In the genomic region with DNA sequence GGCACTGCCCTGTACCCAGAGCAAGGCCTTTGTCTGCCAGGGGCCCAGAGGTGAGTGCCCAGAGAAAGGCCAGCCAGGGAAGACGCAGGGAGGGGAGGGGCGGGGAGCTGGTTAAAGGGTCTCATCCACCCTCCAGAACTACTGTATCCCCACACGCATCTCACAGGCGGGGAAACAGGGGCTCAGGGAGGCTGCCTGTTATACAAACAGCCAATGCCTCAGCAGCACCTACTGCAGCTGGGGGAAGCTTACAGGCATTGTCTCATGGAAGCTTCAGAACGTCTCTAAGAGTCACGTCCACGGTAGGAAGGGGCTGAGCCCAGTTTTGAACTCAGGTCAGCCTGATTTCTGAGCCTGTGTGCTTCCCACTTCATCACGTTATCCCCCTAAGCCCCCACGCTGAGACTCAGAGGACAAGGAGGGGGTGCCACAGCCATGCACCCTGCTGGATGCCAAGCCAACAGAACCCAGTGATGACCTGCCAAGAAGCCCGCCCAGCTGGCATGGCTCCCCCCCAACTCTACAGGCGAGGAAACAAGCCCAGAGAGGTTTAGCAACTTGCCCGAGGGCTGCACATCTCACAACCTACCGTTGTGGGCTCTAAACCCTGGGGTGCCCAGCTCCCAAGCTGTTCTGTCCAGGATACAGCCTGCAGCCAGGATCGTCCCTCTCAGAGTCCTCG, we compare ENCODE assay signal across 10 cellular contexts.
DNase-seq lines count a peak whose midpoint lies in the region; ATAC-seq and TF ChIP-seq lines count a peak whose summit lies in the region.
"Had no signal": no experiment of that assay in that cellular context is flagged by ENCODE, and none has a peak within 500 bp of the region (broad histone marks: within the 10 kb centered on the region; RNA-seq: fewer than 3 reads in every experiment).

No MANE protein-coding gene starts in this region.

- peaks cover 83% of the 10 kb centered on the region for H3K4me1 Mint-ChIP-seq in stimulated activated memory B cell treated with anti-CD40 and anti-IgM and Interleukin-4, amounts not matched to agents 10 μg/mL and 1 μg/mL and 100 μg/mL, for 72 hours

- peaks cover 21% of the 10 kb centered on the region for H3K36me3 Mint-ChIP-seq in stimulated activated memory B cell treated with anti-CD40 and anti-IgM and Interleukin-4, amounts not matched to agents 10 μg/mL and 1 μg/mL and 100 μg/mL, for 72 hours

- no peak for ATAC-seq in stimulated activated memory B cell treated with anti-CD40 and anti-IgM and Interleukin-4, amounts not matched to agents 10 μg/mL and 1 μg/mL and 100 μg/mL, for 72 hours

- in situ Hi-C loops in astrocyte of the spinal cord (cut with HindIII; ENCODE audit: low sequenced_read_pairs) = no loop called here

- no peak for TF ChIP-seq CTCF in astrocyte of the spinal cord (IDR thresholded peaks at IDR 0.05; ENCODE audit: low read depth, low read length)

- H3K27ac ChIP-seq in iPS-20b (ENCODE audit: low read length) = no peak overlapping the region

- peak overlapping the region; percentile 40 for H3K4me3 Mint-ChIP-seq in stimulated activated memory B cell treated with anti-CD40 and anti-IgM and Interleukin-4, amounts not matched to agents 10 μg/mL and 1 μg/mL and 100 μg/mL, for 72 hours

- no peaks in the 10 kb centered on the region for H3K27me3 Mint-ChIP-seq in stimulated activated memory B cell treated with anti-CD40 and anti-IgM and Interleukin-4, amounts not matched to agents 10 μg/mL and 1 μg/mL and 100 μg/mL, for 72 hours

- peaks cover 9% of the 10 kb centered on the region for H3K27me3 ChIP-seq in iPS-20b (ENCODE audit: insufficient read depth, low read length)
- H3K27me3 ChIP-seq: MG63 had no signal

- peak; percentile 52 for DNase-seq in NCI-H1092 treated with DMSO at 0.1 percent for 48 hours (lab: John Stamatoyannopoulos, UW)
- no peak for DNase-seq in NCI-H1092 (lab: John Stamatoyannopoulos, UW)
- DNase-seq in astrocyte of the spinal cord (ENCODE audit: low read depth, low spot score) = no peak
- no peak for DNase-seq in GF-D8 (lab: John Stamatoyannopoulos, UW)
- no peak for DNase-seq in glomerular visceral epithelial cell (ENCODE audit: extremely low spot score)
- no peak for DNase-seq in AG08396 (ENCODE audit: low spot score)
- DNase-seq: activated T-cell treated with anti-CD3 and anti-CD28 coated beads, Interleukin-2, amount 50 U/mL, for 1 hour had no signal

- H3K4me3 ChIP-seq in astrocyte of the spinal cord (ENCODE audit: low read depth, low read length) (peak overlapping the region; percentile 29), iPS-20b (ENCODE audit: low read length) (peak overlapping the region; percentile 68; the same call in 1 of the 2 replicates)
- H3K4me3 ChIP-seq: MG63 had no signal

- H3K4me1 ChIP-seq in iPS-20b (ENCODE audit: insufficient read depth, low read length) = peaks cover 26% of the 10 kb centered on the region; the same call in 1 of the 2 replicates

- H3K36me3 ChIP-seq in iPS-20b (ENCODE audit: insufficient read depth, low read depth, low read length) = no peaks in the 10 kb centered on the region
- H3K36me3 ChIP-seq: MG63 had no signal

- H3K9me3 ChIP-seq in iPS-20b (ENCODE audit: insufficient read depth, low read depth, low read length) = no peaks in the 10 kb centered on the region
- H3K9me3 ChIP-seq: MG63 had no signal

- peak overlapping the region; percentile 93 for H3K27ac Mint-ChIP-seq in stimulated activated memory B cell treated with anti-CD40 and anti-IgM and Interleukin-4, amounts not matched to agents 10 μg/mL and 1 μg/mL and 100 μg/mL, for 72 hours

- H3K9ac ChIP-seq in iPS-20b (ENCODE audit: low read depth, low read length) = peak overlapping the region; percentile 47; the same call in 1 of the 2 replicates

- H3K9me3 Mint-ChIP-seq in stimulated activated memory B cell treated with anti-CD40 and anti-IgM and Interleukin-4, amounts not matched to agents 10 μg/mL and 1 μg/mL and 100 μg/mL, for 72 hours = no peaks in the 10 kb centered on the region
